In the genomic region with DNA sequence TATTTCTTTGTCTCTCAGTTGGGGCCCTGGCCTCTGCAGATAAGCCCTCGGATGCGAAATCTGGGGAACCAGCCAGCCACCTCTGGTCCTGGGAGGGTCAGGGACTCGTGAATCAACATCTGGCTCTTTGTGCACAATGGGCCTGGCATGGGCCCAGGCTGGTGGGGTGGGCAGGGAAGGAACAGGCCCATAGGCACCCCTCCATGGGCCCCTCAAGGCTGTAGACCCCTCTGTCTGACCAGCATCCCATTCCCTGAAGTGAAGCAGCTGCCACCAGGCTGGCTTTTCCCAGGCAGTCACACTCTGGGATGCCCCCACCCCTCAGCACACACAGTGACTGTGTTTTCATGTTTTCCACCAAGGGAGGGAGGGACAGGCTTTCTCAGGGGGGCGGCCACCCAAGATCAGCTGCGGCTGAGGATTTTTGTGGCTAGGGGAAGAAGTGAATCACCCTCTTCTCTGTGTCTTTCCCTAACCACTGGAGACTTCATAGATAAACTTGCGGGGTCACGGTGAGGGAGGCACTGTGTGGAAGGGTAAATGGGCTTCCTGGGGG, we compare ENCODE assay signal across 9 cellular contexts.
DNase-seq lines count a peak whose midpoint lies in the region; ATAC-seq and TF ChIP-seq lines count a peak whose summit lies in the region.
"Had no signal": no experiment of that assay in that cellular context is flagged by ENCODE, and none has a peak within 500 bp of the region (broad histone marks: within the 10 kb centered on the region; RNA-seq: fewer than 3 reads in every experiment).

No MANE protein-coding gene starts in this region.

- no peak overlapping the region for H2BK20ac ChIP-seq in H9 (ENCODE audit: low read depth, low read length, poor library complexity, severe bottlenecking)

- H3K79me2 ChIP-seq in H9 (ENCODE audit: insufficient read depth, low read length), result peaks cover 2% of the 10 kb centered on the region; the same call in 1 of the 2 replicates

- H2BK15ac ChIP-seq in H9 (ENCODE audit: low read depth, low read length), result no peak overlapping the region

- TF ChIP-seq CTCF in brain microvascular endothelial cell (IDR thresholded peaks at IDR 0.05; ENCODE audit: low read depth, low read length, missing control alignments), result no peak
- no peak for TF ChIP-seq CTCF in mucosa of descending colon (IDR thresholded peaks at IDR 0.05)
- no peak for TF ChIP-seq CTCF in H9 (conservative IDR thresholded peaks at IDR 0.05)

- DNase-seq in AG08396 (ENCODE audit: low spot score) (peak; percentile 85), HT1080 (ENCODE audit: low read depth) (peak; percentile 80), brain microvascular endothelial cell (peak; percentile 92), mucosa of descending colon (no peak), CD1c-positive myeloid dendritic cell (ENCODE audit: extremely low spot score) (no peak), UCSD-AML1 (lab: John Stamatoyannopoulos, UW; ENCODE audit: unreplicated experiment) (no peak), H9 (no peak)
- DNase-seq: activated T-cell treated with anti-CD3 and anti-CD28 coated beads, Interleukin-2, amount 50 U/mL, for 24 hours had no signal

- H3K4me3 Mint-ChIP-seq in H9, result peak overlapping the region in 1 of 2 experiments; percentile 27; a peak in 1 of 5 replicates
- H3K4me3 Mint-ChIP-seq: activated T-cell treated with anti-CD3 and anti-CD28 coated beads, Interleukin-2, amount 50 U/mL, for 24 hours had no signal

- peaks cover 77 to 78% of the 10 kb centered on the region in 2 experiments for H3K4me1 Mint-ChIP-seq in H9

- H4K8ac ChIP-seq in H9 (replicated peaks; ENCODE audit: insufficient read length, low read depth, low read length), result no peak overlapping the region

- no peak overlapping the region for H2BK120ac ChIP-seq in H9 (ENCODE audit: low read depth, low read length, poor library complexity, severe bottlenecking)

- H3K4me3 ChIP-seq in brain microvascular endothelial cell (ENCODE audit: low read depth, low read length) (no peak overlapping the region), mucosa of descending colon (no peak overlapping the region)

- H3K4me2 ChIP-seq in H9 (ENCODE audit: insufficient read depth, insufficient read length, low read length), result no peak overlapping the region

- H2AK5ac ChIP-seq in H9 (ENCODE audit: insufficient read length, low read length), result no peak overlapping the region

- ATAC-seq in mucosa of descending colon (peak; percentile 26), HG02642 (IDR thresholded peaks at IDR 0.05; ENCODE audit: poor library complexity, unreplicated experiment) (no peak)

- H3K23me2 ChIP-seq in H9 (ENCODE audit: insufficient read length, low read depth, low read length, poor library complexity, severe bottlenecking), result peaks cover 5% of the 10 kb centered on the region

- no peak overlapping the region for H3K18ac ChIP-seq in H9 (ENCODE audit: insufficient read length, low read depth, low read length)

- no peaks in the 10 kb centered on the region for H3K9me3 ChIP-seq in mucosa of descending colon
- peaks cover 7% of the 10 kb centered on the region for H3K9me3 ChIP-seq in H9 (ENCODE audit: control insufficient read depth, low read depth, low read length)

- H3K56ac ChIP-seq in H9 (ENCODE audit: insufficient read length, low read depth, low read length), result no peak overlapping the region

- peaks cover 0 to 17% (median 0%) of the 10 kb centered on the region in 3 experiments; a peak in 4 of 7 replicates for H3K36me3 Mint-ChIP-seq in H9 (ENCODE audit: insufficient read depth in 1 of 3, low read depth in 3 of 3)

- H4K20me1 ChIP-seq in H9 (ENCODE audit: control insufficient read depth, insufficient read depth, insufficient read length), result no peaks in the 10 kb centered on the region

- peaks cover 32% of the 10 kb centered on the region for H3K4me1 ChIP-seq in mucosa of descending colon (ENCODE audit: low read depth)
- H3K4me1 ChIP-seq in H9 (ENCODE audit: insufficient read depth, low read length), result peaks cover 28% of the 10 kb centered on the region; the same call in 1 of the 2 replicates

- H3K27me3 Mint-ChIP-seq in H9 (ENCODE audit: low read depth), result peaks cover 11% of the 10 kb centered on the region

- no peak overlapping the region for H3K14ac ChIP-seq in H9 (ENCODE audit: insufficient read depth, low read length)

- H3K27ac Mint-ChIP-seq in H9, result peak overlapping the region in 1 of 3 experiments; percentile 54; a peak in 2 of 7 replicates
- H3K27ac Mint-ChIP-seq: activated T-cell treated with anti-CD3 and anti-CD28 coated beads, Interleukin-2, amount 50 U/mL, for 24 hours had no signal

- H3K23ac ChIP-seq in H9 (ENCODE audit: insufficient read length, low read depth, low read length), result no peak overlapping the region

- H3K9me3 Mint-ChIP-seq in H9, result peaks cover 0 to 11% of the 10 kb centered on the region in 2 experiments; a peak in 1 of 5 replicates
- H3K9me3 Mint-ChIP-seq: activated T-cell treated with anti-CD3 and anti-CD28 coated beads, Interleukin-2, amount 50 U/mL, for 24 hours had no signal

- intact Hi-C loops in mucosa of descending colon (cut with DNase I, micrococcal nuclease), result no loop called here

- H2AFZ ChIP-seq in H9 (ENCODE audit: low read length), result no peak overlapping the region

- no peak overlapping the region for H3T11ph ChIP-seq in H9 (ENCODE audit: low read length)

- H3K36me3 ChIP-seq in brain microvascular endothelial cell (replicated peaks) (no peaks in the 10 kb centered on the region), mucosa of descending colon (ENCODE audit: low read depth) (no peaks in the 10 kb centered on the region)

- H3K79me1 ChIP-seq in H9 (ENCODE audit: insufficient read depth, low read depth, low read length, poor library complexity, severe bottlenecking), result peaks cover 2% of the 10 kb centered on the region

- H3K4ac ChIP-seq in H9 (ENCODE audit: low read depth, low read length), result no peak overlapping the region

- H3K27ac ChIP-seq in brain microvascular endothelial cell (peak overlapping the region; percentile 47), H9 (ENCODE audit: insufficient read length, low read depth, low read length) (no peak overlapping the region)

- no peaks in the 10 kb centered on the region for H3K27me3 ChIP-seq in brain microvascular endothelial cell (replicated peaks)
- H3K27me3 ChIP-seq in H9 (ENCODE audit: insufficient read depth, low read length), result no peaks in the 10 kb centered on the region

- no peak overlapping the region for H4K5ac ChIP-seq in H9 (ENCODE audit: insufficient read length, low read depth, low read length)

- H3K9ac ChIP-seq in H9 (ENCODE audit: extremely low read depth, insufficient read length, low read length), result no peak overlapping the region

- in situ Hi-C loops in brain microvascular endothelial cell (cut with HindIII; ENCODE audit: low pct_ligation_motif_present, low sequenced_read_pairs), result no loop called here

- no peak overlapping the region for H4K91ac ChIP-seq in H9 (ENCODE audit: insufficient read length, low read depth, low read length)

- no peak overlapping the region for H2BK5ac ChIP-seq in H9 (ENCODE audit: insufficient read length, low read length)

- no CpG with 5 or more reads among the region's 7 CpGs for WGBS in H9 (ENCODE audit: extremely low coverage, insufficient read length, low lambda C conversion rate)

- no peak overlapping the region for H2BK12ac ChIP-seq in H9 (ENCODE audit: insufficient read length, low read depth, low read length)

Comparison
In these comparisons a context has a peak if more than half of its experiments do, and no peak if none do; other contexts are left out.
1. DNase-seq: peak in AG08396 (single experiment), HT1080 (single experiment) and brain microvascular endothelial cell (single experiment); none in mucosa of descending colon (0 of 3), CD1c-positive myeloid dendritic cell (single experiment), UCSD-AML1 (single experiment) and H9 (single experiment).